ENCODE assay signal across 19 cellular contexts in the genomic region with DNA sequence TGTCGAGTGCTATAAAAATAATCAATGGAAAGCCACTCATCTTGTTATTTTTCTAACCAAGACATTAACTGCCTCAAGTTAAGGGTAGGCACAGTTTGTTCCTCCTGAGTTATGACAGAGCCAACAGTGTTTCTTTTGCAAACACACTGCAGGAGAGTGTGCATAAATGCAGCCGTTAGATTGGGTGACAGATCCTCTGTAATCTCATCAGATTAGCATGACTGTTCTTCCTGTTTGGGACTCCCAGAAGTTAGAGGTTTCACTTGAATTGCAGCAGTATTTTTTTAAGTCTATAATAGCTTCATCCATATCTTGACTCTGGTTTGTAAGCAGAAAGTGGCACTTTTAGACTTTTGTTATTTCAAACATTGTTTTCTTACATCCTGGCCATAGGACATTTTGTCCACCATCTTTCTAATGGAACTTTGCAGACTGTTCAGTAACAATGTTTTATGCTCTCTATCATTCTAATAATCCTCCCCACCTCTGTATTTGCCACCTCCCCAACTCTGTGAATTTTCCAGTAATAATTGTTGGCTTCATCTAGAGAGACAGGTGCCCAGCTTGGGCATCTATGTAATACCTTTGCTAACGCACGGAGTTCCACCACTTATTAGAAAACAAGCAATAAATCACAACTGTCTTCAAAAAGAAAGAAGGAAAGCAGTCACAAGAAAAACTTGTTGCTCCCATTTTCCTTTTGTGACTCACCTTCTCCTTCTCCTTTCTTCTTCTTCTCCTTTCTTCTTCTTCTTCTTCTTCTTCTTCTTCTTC.
"Had no signal": no experiment of that assay in that cellular context is flagged by ENCODE, and none has a peak within 500 bp of the region (broad histone marks: within the 10 kb centered on the region; RNA-seq: fewer than 3 reads in every experiment).

No MANE protein-coding gene starts in this region.

- H3K27me3 ChIP-seq: esophagus squamous epithelium, gastroesophageal sphincter, neural progenitor cell, pancreas, stomach, transverse colon had no signal

- H2AFZ ChIP-seq: neural progenitor cell had no signal

- DNase-seq: esophagus squamous epithelium; foreskin fibroblast; glutamatergic neuron; kidney; left cardiac atrium; left ventricle myocardium inferior; lower lobe of right lung; nucleus accumbens; pancreas; right cardiac atrium; small intestine; stimulated activated CD4-positive, alpha-beta T cell treated with anti-CD3 and anti-CD28 coated beads, Interleukin-12 subunit alpha, Interleukin-12 subunit beta, amount 100 ng/mL, for 4 hours; stimulated activated naive CD4-positive, alpha-beta T cell; stomach; substantia nigra; transverse colon had no signal

- H3K36me3 ChIP-seq: esophagus squamous epithelium, gastroesophageal sphincter, left ventricle myocardium inferior, lower lobe of right lung, neural progenitor cell, pancreas, stomach, thoracic aorta, transverse colon had no signal

- FAIRE-seq: kidney, pancreas, small intestine had no signal

- H3K9me3 ChIP-seq: esophagus squamous epithelium, gastroesophageal sphincter, left ventricle myocardium inferior, lower lobe of right lung, pancreas, stomach, thoracic aorta, transverse colon had no signal

- H3K4me3 ChIP-seq: esophagus squamous epithelium, gastroesophageal sphincter, left ventricle myocardium inferior, lower lobe of right lung, neural progenitor cell, pancreas, stomach, thoracic aorta, transverse colon had no signal

- H3K4me1 ChIP-seq: esophagus squamous epithelium, gastroesophageal sphincter, left ventricle myocardium inferior, lower lobe of right lung, neural progenitor cell, pancreas, stomach, transverse colon had no signal

- H3K9ac ChIP-seq: neural progenitor cell had no signal

- H3K4me2 ChIP-seq: neural progenitor cell had no signal

- ATAC-seq: gastroesophageal sphincter, left cardiac atrium, lower lobe of right lung, pancreas, right cardiac atrium had no signal

- H3K27ac ChIP-seq: esophagus squamous epithelium, gastroesophageal sphincter, left ventricle myocardium inferior, lower lobe of right lung, neural progenitor cell, pancreas, stomach, thoracic aorta, transverse colon had no signal
